In the genomic region with DNA sequence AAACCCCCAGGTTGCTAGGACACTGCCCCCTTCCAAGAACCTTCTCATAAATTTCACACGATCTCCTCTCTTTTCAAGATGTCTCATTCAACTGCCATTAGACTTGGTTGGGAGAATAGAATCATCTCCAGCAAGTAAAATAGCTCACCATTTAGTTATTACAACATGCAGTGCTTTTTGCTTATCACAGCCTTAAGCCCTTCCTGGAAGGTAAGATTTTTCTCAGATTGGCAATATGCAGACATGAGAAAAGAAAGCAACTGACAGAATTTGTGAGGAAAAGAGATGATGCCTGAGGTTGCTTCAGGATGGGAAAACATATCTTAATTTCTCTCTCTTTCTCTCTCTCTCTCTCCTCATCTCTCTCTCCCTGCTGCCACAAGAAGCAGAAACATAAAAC, we compare ENCODE assay signal across 1 cellular context.
TF ChIP-seq lines count a peak whose summit lies in the region.

No MANE protein-coding gene starts in this region.

TF ChIP-seq in SK-N-SH treated with all-trans-retinoic acid at 6 μM for 48 hours, 23 proteins besides CTCF, POLR2A, EP300 and RAD21 (continued from another document):
- TF ChIP-seq, protein P1, sequence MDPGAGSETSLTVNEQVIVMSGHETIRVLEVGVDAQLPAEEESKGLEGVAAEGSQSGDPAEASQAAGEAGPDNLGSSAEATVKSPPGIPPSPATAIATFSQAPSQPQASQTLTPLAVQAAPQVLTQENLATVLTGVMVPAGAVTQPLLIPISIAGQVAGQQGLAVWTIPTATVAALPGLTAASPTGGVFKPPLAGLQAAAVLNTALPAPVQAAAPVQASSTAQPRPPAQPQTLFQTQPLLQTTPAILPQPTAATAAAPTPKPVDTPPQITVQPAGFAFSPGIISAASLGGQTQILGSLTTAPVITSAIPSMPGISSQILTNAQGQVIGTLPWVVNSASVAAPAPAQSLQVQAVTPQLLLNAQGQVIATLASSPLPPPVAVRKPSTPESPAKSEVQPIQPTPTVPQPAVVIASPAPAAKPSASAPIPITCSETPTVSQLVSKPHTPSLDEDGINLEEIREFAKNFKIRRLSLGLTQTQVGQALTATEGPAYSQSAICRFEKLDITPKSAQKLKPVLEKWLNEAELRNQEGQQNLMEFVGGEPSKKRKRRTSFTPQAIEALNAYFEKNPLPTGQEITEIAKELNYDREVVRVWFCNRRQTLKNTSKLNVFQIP (CRISPR knock-in tag; IDR thresholded peaks at IDR 0.05; ENCODE audit: borderline replicate concordance, low read depth): no peak
- TF ChIP-seq TSHZ2 (CRISPR knock-in tag; IDR thresholded peaks at IDR 0.05) (no peak), ESRRG (CRISPR knock-in tag; IDR thresholded peaks at IDR 0.05) (no peak), TOX (CRISPR knock-in tag; IDR thresholded peaks at IDR 0.05; ENCODE audit: borderline replicate concordance) (no peak), ARNTL (CRISPR knock-in tag; IDR thresholded peaks at IDR 0.05; ENCODE audit: borderline replicate concordance, low read depth) (no peak), ZFP3 (CRISPR knock-in tag; IDR thresholded peaks at IDR 0.05) (no peak), ZNF565 (CRISPR knock-in tag; conservative IDR thresholded peaks at IDR 0.05; ENCODE audit: low read depth) (no peak)
- TF ChIP-seq, protein P2, sequence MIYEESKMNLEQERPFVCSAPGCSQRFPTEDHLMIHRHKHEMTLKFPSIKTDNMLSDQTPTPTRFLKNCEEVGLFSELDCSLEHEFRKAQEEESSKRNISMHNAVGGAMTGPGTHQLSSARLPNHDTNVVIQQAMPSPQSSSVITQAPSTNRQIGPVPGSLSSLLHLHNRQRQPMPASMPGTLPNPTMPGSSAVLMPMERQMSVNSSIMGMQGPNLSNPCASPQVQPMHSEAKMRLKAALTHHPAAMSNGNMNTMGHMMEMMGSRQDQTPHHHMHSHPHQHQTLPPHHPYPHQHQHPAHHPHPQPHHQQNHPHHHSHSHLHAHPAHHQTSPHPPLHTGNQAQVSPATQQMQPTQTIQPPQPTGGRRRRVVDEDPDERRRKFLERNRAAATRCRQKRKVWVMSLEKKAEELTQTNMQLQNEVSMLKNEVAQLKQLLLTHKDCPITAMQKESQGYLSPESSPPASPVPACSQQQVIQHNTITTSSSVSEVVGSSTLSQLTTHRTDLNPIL (CRISPR knock-in tag; IDR thresholded peaks at IDR 0.05; ENCODE audit: low read depth): no peak
- TF ChIP-seq, protein P3, sequence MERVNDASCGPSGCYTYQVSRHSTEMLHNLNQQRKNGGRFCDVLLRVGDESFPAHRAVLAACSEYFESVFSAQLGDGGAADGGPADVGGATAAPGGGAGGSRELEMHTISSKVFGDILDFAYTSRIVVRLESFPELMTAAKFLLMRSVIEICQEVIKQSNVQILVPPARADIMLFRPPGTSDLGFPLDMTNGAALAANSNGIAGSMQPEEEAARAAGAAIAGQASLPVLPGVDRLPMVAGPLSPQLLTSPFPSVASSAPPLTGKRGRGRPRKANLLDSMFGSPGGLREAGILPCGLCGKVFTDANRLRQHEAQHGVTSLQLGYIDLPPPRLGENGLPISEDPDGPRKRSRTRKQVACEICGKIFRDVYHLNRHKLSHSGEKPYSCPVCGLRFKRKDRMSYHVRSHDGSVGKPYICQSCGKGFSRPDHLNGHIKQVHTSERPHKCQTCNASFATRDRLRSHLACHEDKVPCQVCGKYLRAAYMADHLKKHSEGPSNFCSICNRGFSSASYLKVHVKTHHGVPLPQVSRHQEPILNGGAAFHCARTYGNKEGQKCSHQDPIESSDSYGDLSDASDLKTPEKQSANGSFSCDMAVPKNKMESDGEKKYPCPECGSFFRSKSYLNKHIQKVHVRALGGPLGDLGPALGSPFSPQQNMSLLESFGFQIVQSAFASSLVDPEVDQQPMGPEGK (CRISPR knock-in tag; IDR thresholded peaks at IDR 0.05; ENCODE audit: borderline replicate concordance): no peak
